In the genomic region with DNA sequence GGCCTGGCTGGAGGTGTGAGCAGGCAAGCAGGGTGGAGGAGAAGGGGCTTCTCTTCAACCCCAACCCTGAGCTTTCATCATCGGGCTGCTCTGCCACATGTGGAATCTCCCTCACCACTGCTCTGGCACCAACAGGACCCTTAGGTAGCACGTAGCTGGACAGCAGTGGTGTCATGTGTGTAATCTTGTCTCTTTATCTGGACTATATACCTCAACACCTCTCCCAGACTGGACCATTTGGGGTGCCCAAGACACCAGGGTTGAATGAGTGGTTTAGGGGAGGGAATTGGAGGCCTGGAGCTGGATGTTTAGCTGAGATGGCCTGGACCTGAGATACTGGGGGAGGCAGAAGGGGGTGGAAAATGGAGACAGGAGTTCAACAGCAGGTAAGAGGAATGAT, we compare ENCODE assay signal across 21 cellular contexts.
"Had no signal": no experiment of that assay in that cellular context is flagged by ENCODE, and none has a peak within 500 bp of the region (broad histone marks: within the 10 kb centered on the region; RNA-seq: fewer than 3 reads in every experiment).

No MANE protein-coding gene starts in this region.

- H3K36me3 Mint-ChIP-seq: activated naive CD8-positive, alpha-beta T cell treated with anti-CD3 and anti-CD28 coated beads, Interleukin-2, amount 10 ng/mL, durations not matched to agents 7 days and 5 days had no signal

- H3K9me3 Mint-ChIP-seq: activated CD8-positive, alpha-beta T cell treated with anti-CD3 and anti-CD28 coated beads for 36 hours; activated naive CD8-positive, alpha-beta T cell treated with anti-CD3 and anti-CD28 coated beads, Interleukin-2, amount 10 ng/mL, durations not matched to agents 7 days and 5 days; activated T-helper 17 cell treated with anti-CD3 and anti-CD28 coated beads, Interleukin-2, amount 50 U/mL, for 72 hours had no signal

- H3K4me1 Mint-ChIP-seq: activated T-helper 17 cell treated with anti-CD3 and anti-CD28 coated beads, Interleukin-2, amount 50 U/mL, for 72 hours had no signal

- H3K27ac ChIP-seq: adrenal gland had no signal

- H3K36me3 ChIP-seq: adrenal gland, MG63 had no signal

- H3K27me3 ChIP-seq: adrenal gland, MG63 had no signal

- DNase-seq: activated CD4-positive, alpha-beta T cell treated with anti-CD3 and anti-CD28 coated beads for 4 hours; activated CD4-positive, CD25-positive, alpha-beta regulatory T cell; activated CD8-positive, alpha-beta T cell treated with anti-CD3 and anti-CD28 coated beads for 36 hours; activated naive CD4-positive, alpha-beta T cell treated with anti-CD3 and anti-CD28 coated beads, Interleukin-2, amount 50 U/mL, for 16 hours; activated naive CD8-positive, alpha-beta T cell treated with anti-CD3 and anti-CD28 coated beads, Interleukin-2, amount 10 ng/mL, durations not matched to agents 7 days and 5 days; activated T-cell treated with anti-CD3 and anti-CD28 coated beads for 4 hours; anterior cingulate cortex; MG63; MV-4-11; NCI-H1092 treated with DMSO at 0.1 percent for 48 hours; NCI-H1417 treated with DMSO at 0.1 percent for 48 hours; NCI-H1694; NCI-H2029; NCI-H510A treated with DMSO at 0.1 percent for 48 hours; NCI-H69; PC-3; SHP77 treated with DMSO at 0.1 percent for 48 hours; T-helper 17 cell; T-helper 9 cell had no signal

- H3K4me3 Mint-ChIP-seq: activated CD8-positive, alpha-beta T cell treated with anti-CD3 and anti-CD28 coated beads for 36 hours; activated naive CD8-positive, alpha-beta T cell treated with anti-CD3 and anti-CD28 coated beads, Interleukin-2, amount 10 ng/mL, durations not matched to agents 7 days and 5 days; activated T-helper 17 cell treated with anti-CD3 and anti-CD28 coated beads, Interleukin-2, amount 50 U/mL, for 72 hours; T-helper 17 cell had no signal

- H3K4me3 ChIP-seq: adrenal gland, MG63 had no signal

- ATAC-seq: activated CD8-positive, alpha-beta T cell treated with anti-CD3 and anti-CD28 coated beads for 36 hours; activated T-helper 17 cell treated with anti-CD3 and anti-CD28 coated beads, Interleukin-2, amount 50 U/mL, for 72 hours; PC-3; T-helper 17 cell had no signal

- H3K27ac Mint-ChIP-seq: activated CD8-positive, alpha-beta T cell treated with anti-CD3 and anti-CD28 coated beads for 36 hours; activated naive CD8-positive, alpha-beta T cell treated with anti-CD3 and anti-CD28 coated beads, Interleukin-2, amount 10 ng/mL, durations not matched to agents 7 days and 5 days; activated T-helper 17 cell treated with anti-CD3 and anti-CD28 coated beads, Interleukin-2, amount 50 U/mL, for 72 hours; T-helper 17 cell had no signal
